In the genomic region with DNA sequence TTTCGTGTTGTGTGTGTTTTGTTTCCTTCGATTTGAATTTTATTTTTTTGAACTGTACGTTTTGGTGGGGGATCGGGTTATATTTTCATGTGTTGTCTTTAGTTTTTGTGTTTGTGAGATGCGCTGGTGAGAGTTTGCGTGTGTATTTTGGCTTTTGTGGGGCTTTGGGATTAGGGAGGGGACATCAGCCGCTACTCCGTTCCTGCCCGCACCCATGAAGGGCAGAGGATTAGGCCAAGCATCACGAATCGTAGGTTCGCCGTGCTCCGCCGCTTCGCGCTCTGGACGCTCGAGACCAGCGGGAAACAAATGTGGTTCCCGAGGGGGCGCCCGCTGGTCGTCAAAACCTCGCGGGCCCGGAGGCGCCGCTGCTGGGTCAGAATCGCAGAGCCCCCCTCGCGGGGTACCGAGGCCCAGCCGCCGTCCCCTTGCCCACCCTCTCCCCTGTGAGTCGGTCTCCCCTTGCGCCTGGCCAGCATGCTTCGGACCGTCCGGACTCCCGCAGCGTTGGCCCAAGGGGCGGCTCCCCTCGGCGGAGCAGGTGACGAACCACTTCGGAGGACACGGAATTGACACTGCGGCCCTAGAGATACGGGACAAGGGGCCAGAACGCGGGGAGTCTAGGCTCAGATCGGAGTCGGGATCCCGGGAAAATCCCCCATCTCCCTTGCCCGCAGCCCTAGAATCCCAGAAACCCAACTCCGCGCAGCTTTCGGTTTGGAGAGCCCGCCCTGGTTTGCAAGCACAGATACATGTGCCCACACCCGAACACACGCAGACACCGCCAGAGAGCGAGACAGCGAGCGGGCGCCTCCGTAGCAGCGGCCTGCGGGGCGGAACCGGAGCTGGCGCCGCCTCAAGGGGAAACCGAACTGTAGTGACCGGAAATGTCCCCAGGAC, we compare ENCODE assay signal across 8 cellular contexts. TPM values are rescaled to one million over a fixed set of nuclear protein-coding genes. Genes with fewer than 3 reads are reported as not detected.
DNase-seq lines count a peak whose midpoint lies in the region; ATAC-seq lines count a peak whose summit lies in the region.

No MANE protein-coding gene starts in this region.

- H3K9me3 Mint-ChIP-seq in activated T-cell treated with anti-CD3 and anti-CD28 coated beads, Interleukin-2, amount 50 U/mL, for 72 hours, result no peaks in the 10 kb centered on the region

- peaks cover 4 to 9% of the 10 kb centered on the region in 2 donors for H3K36me3 Mint-ChIP-seq in activated T-cell treated with anti-CD3 and anti-CD28 coated beads, Interleukin-2, amount 50 U/mL, for 72 hours (ENCODE audit: insufficient read depth in 2 of 2)

- peak; percentile 35 for ATAC-seq in GM19023 (IDR thresholded peaks at IDR 0.05; ENCODE audit: unreplicated experiment)
- peak; percentile 63 to 72 for ATAC-seq in activated T-cell treated with anti-CD3 and anti-CD28 coated beads, Interleukin-2, amount 50 U/mL, for 72 hours (replicated peaks in 1 of 2)
- ATAC-seq in HG03139 (IDR thresholded peaks at IDR 0.05; ENCODE audit: unreplicated experiment), result no peak
- ATAC-seq in GM21447 (IDR thresholded peaks at IDR 0.05; ENCODE audit: unreplicated experiment), result no peak

- peaks cover 27% of the 10 kb centered on the region for H3K4me1 Mint-ChIP-seq in activated T-cell treated with anti-CD3 and anti-CD28 coated beads, Interleukin-2, amount 50 U/mL, for 72 hours (ENCODE audit: low read depth)

- peaks cover 77% of the 10 kb centered on the region for H3K27me3 Mint-ChIP-seq in activated T-cell treated with anti-CD3 and anti-CD28 coated beads, Interleukin-2, amount 50 U/mL, for 72 hours (ENCODE audit: low read depth)

- peak overlapping the region; percentile 90 for H3K4me3 Mint-ChIP-seq in activated T-cell treated with anti-CD3 and anti-CD28 coated beads, Interleukin-2, amount 50 U/mL, for 72 hours

- H3K27ac Mint-ChIP-seq in activated T-cell treated with anti-CD3 and anti-CD28 coated beads, Interleukin-2, amount 50 U/mL, for 72 hours, result peak overlapping the region; percentile 64

- DNase-seq in AG20443 (ENCODE audit: low spot score), result peak; percentile 59
- peak; percentile 39 to 52 for DNase-seq in NCI-H1930 (lab: John Stamatoyannopoulos, UW)
- peak; percentile 59 to 68 for DNase-seq in activated T-cell treated with anti-CD3 and anti-CD28 coated beads, Interleukin-2, amount 50 U/mL, for 72 hours
- DNase-seq in glomerular visceral epithelial cell (ENCODE audit: extremely low spot score), result peak; percentile 37
- peak; percentile 82 for DNase-seq in posterior vena cava (ENCODE audit: low spot score)

- intact Hi-C loops in posterior vena cava (cut with DNase I), result no loop called here

RNA-seq across cellular contexts. Expression of a gene that starts 2.4 kb away (rescaled TPM):
- total RNA-seq in activated T-cell treated with anti-CD3 and anti-CD28 coated beads, Interleukin-2, amount 50 U/mL, for 72 hours, result 1 to 10 TPM; 2.2 TPM
- total RNA-seq in posterior vena cava, result under 1 TPM; 0.46 to 0.67 TPM

Comparison
In these comparisons a context has a peak if more than half of its experiments do, and no peak if none do; other contexts are left out.
1. ATAC-seq: peak in GM19023 (single experiment) and activated T-cell treated with anti-CD3 and anti-CD28 coated beads, Interleukin-2, amount 50 U/mL, for 72 hours (2 of 2); none in HG03139 (single experiment) and GM21447 (single experiment).
2. Peak in every context shown above with its lines, with median percentiles within 50 percentile points of each other: DNase-seq.